ENCODE assay signal across 1 cellular context in genomic region chr15:85800460-85801123, GRCh38.
TF ChIP-seq lines count a peak whose summit lies in the region.

No MANE protein-coding gene starts in this region.

TF ChIP-seq in HepG2, 621 proteins besides CTCF, POLR2A, EP300 and RAD21 (continued from another document):
- TF ChIP-seq, protein P1, sequence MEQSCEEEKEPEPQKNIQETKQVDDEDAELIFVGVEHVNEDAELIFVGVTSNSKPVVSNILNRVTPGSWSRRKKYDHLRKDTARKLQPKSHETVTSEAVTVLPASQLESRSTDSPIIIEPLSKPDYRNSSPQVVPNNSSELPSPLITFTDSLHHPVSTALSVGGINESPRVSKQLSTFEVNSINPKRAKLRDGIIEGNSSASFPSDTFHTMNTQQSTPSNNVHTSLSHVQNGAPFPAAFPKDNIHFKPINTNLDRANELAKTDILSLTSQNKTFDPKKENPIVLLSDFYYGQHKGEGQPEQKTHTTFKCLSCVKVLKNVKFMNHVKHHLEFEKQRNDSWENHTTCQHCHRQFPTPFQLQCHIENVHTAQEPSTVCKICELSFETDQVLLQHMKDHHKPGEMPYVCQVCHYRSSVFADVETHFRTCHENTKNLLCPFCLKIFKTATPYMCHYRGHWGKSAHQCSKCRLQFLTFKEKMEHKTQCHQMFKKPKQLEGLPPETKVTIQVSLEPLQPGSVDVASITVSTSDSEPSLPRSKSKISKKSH (CRISPR knock-in tag; IDR thresholded peaks at IDR 0.05; ENCODE audit: borderline replicate concordance), result no peak
- TF ChIP-seq FOSL1 (CRISPR knock-in tag; IDR thresholded peaks at IDR 0.05; ENCODE audit: borderline replicate concordance) (peak; percentile 60), TBX2 (CRISPR knock-in tag; IDR thresholded peaks at IDR 0.05; ENCODE audit: borderline replicate concordance) (no peak), FOXK1 (CRISPR knock-in tag; IDR thresholded peaks at IDR 0.05; ENCODE audit: borderline replicate concordance, low read depth) (no peak), ZNF44 (CRISPR knock-in tag; IDR thresholded peaks at IDR 0.05) (0 out of 2 replicates have a peak, but pooled peaks have one; percentile 35), ZNF589 (CRISPR knock-in tag; conservative IDR thresholded peaks at IDR 0.05) (no peak), SP140L (CRISPR knock-in tag; IDR thresholded peaks at IDR 0.05; ENCODE audit: borderline replicate concordance) (no peak), ZNF251 (CRISPR knock-in tag; IDR thresholded peaks at IDR 0.05) (no peak), MBD4 (IDR thresholded peaks at IDR 0.05; ENCODE audit: borderline replicate concordance, low read length) (no peak)
- TF ChIP-seq, protein P2, sequence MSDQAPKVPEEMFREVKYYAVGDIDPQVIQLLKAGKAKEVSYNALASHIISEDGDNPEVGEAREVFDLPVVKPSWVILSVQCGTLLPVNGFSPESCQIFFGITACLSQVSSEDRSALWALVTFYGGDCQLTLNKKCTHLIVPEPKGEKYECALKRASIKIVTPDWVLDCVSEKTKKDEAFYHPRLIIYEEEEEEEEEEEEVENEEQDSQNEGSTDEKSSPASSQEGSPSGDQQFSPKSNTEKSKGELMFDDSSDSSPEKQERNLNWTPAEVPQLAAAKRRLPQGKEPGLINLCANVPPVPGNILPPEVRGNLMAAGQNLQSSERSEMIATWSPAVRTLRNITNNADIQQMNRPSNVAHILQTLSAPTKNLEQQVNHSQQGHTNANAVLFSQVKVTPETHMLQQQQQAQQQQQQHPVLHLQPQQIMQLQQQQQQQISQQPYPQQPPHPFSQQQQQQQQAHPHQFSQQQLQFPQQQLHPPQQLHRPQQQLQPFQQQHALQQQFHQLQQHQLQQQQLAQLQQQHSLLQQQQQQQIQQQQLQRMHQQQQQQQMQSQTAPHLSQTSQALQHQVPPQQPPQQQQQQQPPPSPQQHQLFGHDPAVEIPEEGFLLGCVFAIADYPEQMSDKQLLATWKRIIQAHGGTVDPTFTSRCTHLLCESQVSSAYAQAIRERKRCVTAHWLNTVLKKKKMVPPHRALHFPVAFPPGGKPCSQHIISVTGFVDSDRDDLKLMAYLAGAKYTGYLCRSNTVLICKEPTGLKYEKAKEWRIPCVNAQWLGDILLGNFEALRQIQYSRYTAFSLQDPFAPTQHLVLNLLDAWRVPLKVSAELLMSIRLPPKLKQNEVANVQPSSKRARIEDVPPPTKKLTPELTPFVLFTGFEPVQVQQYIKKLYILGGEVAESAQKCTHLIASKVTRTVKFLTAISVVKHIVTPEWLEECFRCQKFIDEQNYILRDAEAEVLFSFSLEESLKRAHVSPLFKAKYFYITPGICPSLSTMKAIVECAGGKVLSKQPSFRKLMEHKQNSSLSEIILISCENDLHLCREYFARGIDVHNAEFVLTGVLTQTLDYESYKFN (CRISPR knock-in tag; conservative IDR thresholded peaks at IDR 0.05), result no peak
- TF ChIP-seq, protein P3, sequence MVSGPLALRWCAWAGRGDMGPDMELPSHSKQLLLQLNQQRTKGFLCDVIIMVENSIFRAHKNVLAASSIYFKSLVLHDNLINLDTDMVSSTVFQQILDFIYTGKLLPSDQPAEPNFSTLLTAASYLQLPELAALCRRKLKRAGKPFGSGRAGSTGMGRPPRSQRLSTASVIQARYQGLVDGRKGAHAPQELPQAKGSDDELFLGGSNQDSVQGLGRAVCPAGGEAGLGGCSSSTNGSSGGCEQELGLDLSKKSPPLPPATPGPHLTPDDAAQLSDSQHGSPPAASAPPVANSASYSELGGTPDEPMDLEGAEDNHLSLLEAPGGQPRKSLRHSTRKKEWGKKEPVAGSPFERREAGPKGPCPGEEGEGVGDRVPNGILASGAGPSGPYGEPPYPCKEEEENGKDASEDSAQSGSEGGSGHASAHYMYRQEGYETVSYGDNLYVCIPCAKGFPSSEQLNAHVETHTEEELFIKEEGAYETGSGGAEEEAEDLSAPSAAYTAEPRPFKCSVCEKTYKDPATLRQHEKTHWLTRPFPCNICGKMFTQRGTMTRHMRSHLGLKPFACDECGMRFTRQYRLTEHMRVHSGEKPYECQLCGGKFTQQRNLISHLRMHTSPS (CRISPR knock-in tag; IDR thresholded peaks at IDR 0.05; ENCODE audit: low read depth), result peak; percentile 38; the same call in 1 of the 2 replicates
